13 cellular contexts compared by ENCODE assay signal in the genomic region with DNA sequence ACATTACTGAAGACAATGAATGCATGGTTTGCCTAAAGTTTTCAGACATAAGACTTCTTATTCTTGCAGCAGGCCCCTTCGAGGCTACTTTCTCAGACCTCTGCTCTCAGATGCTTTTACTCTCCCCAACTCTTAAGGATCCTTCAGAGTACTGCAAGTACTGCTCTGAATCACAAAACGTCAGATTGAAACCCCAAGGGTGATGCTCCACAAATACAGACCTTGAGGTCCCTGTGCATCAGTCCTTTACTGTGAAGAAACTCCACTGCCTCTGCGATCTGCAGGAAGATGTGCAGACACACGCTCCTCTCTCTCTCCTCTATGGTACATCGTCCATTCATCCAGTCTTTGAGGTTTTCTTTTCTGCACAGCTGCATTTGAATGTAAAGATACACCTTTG. TPM values are rescaled to one million over a fixed set of nuclear protein-coding genes. Genes with fewer than 3 reads are reported as not detected.
DNase-seq lines count a peak whose midpoint lies in the region; ATAC-seq, FAIRE-seq and TF ChIP-seq lines count a peak whose summit lies in the region.
"Had no signal": no experiment of that assay in that cellular context is flagged by ENCODE, and none has a peak within 500 bp of the region (broad histone marks: within the 10 kb centered on the region; RNA-seq: fewer than 3 reads in every experiment).

No MANE protein-coding gene starts in this region.

- H3K36me3 ChIP-seq in GM12878 (ENCODE audit: control insufficient read depth in 2 of 2, insufficient read depth in 2 of 2, low read length in 1 of 2), result peaks cover 8 to 32% of the 10 kb centered on the region in 2 experiments
- peaks cover 0 to 100% (median 51%) of the 10 kb centered on the region in 9 donors for H3K36me3 ChIP-seq in heart right ventricle

- no peaks in the 10 kb centered on the region for H3K9me3 ChIP-seq in GM12878 (replicated peaks; ENCODE audit: control insufficient read depth, insufficient read depth, low read length)
- no peaks in the 10 kb centered on the region for H3K9me3 ChIP-seq in heart right ventricle

- no peak for TF ChIP-seq POLR2A in GM12878 (IDR thresholded peaks at IDR 0.05; ENCODE audit: low read depth, low read length)

- H3K4me3 ChIP-seq in GM12878 (no peak overlapping the region), heart right ventricle (no peak overlapping the region)
- H3K4me3 ChIP-seq: PC-9 had no signal

- ATAC-seq in GM18861 (IDR thresholded peaks at IDR 0.05; ENCODE audit: unreplicated experiment) (peak; percentile 91), GM21526 (IDR thresholded peaks at IDR 0.05; ENCODE audit: low FRiP score, unreplicated experiment) (peak; percentile 73), HG03060 (IDR thresholded peaks at IDR 0.05; ENCODE audit: low read depth, unreplicated experiment) (peak; percentile 82), GM12878 (peak; percentile 56; the same call in 2 of the 3 replicates), heart right ventricle (no peak), HG02970 (IDR thresholded peaks at IDR 0.05; ENCODE audit: low FRiP score, unreplicated experiment) (no peak)

- RAD21 ChIA-PET in GM12878 (lab: Charles Lee; ENCODE audit: unreplicated experiment), result interaction anchor here (2.0 kb wide), 1 partner anchor 95 kb away, joined by 7 read pairs; no protein-coding TSS in a partner anchor

- CTCF ChIA-PET in GM12878 (lab: Yijun Ruan, JAX), result interaction anchor here (1.0 to 1.8 kb wide), 4 partner anchors 16 to 95 kb away, joined by 3 to 7 read pairs (median 3); no protein-coding TSS in a partner anchor

- no peak overlapping the region for H3K9ac ChIP-seq in GM12878 (ENCODE audit: control insufficient read depth, insufficient read depth, low read length)

- H3K4me1 ChIP-seq in GM12878 (ENCODE audit: control insufficient read depth, insufficient read depth, low read length) (peaks cover 10% of the 10 kb centered on the region; the same call in 1 of the 2 replicates), heart right ventricle (no peaks in the 10 kb centered on the region)

- no peaks in the 10 kb centered on the region for H3K27me3 ChIP-seq in GM12878 (replicated peaks in 1 of 2; ENCODE audit: control insufficient read depth in 2 of 2, insufficient read depth in 2 of 2, low read length in 1 of 2)
- no peaks in the 10 kb centered on the region for H3K27me3 ChIP-seq in heart right ventricle

- H3K27ac ChIP-seq in GM12878 (ENCODE audit: control insufficient read depth, insufficient read depth) (no peak overlapping the region), heart right ventricle (no peak overlapping the region)
- H3K27ac ChIP-seq: PC-9 had no signal

- intact Hi-C loops in GM12878 (cut with micrococcal nuclease; ENCODE audit: unreplicated experiment) (loop anchor here (10.0 kb wide), 1 partner anchor 380 kb away; no protein-coding TSS in a partner anchor), heart right ventricle (cut with DNase I) (no loop called here)

- H3K79me2 ChIP-seq in GM12878 (ENCODE audit: control insufficient read depth, insufficient read depth, low read length), result no peaks in the 10 kb centered on the region; the same call in 1 of the 2 replicates

- no peak overlapping the region for H3K4me2 ChIP-seq in GM12878 (ENCODE audit: control insufficient read depth, insufficient read depth)
- H3K4me2 ChIP-seq: PC-9 had no signal

- WGBS in GM12878 (ENCODE audit: insufficient coverage, insufficient replicate concordance, low lambda C conversion rate, missing lambda C conversion rate), result 3% methylated on average over 5 of the region's 5 CpGs
- 85 to 86% methylated on average over 5 of the region's 5 CpGs for whole genome bisulfite sequencing in heart right ventricle, 2 donors

- H2AFZ ChIP-seq in GM12878 (ENCODE audit: control insufficient read depth, low read depth, low read length), result no peak overlapping the region
- H2AFZ ChIP-seq: PC-9 had no signal

- no peak for TF ChIP-seq EP300 in GM12878 (IDR thresholded peaks at IDR 0.05; ENCODE audit: borderline replicate concordance in 1 of 2, control insufficient read depth in 1 of 2, low read depth in 2 of 2, low read length in 2 of 2)

- SMC1A ChIA-PET in GM12878 (lab: Charles Lee; ENCODE audit: uncharacterized antibody, unreplicated experiment), result interaction anchor here (1.4 to 1.6 kb wide), 2 partner anchors 95 to 97 kb away, joined by 4 to 6 read pairs; no protein-coding TSS in a partner anchor

- no TSS peak for BruUV-seq in GM12878 (replicated peaks; lab: Mats Ljungman, UMichigan)

- H4K20me1 ChIP-seq in GM12878 (ENCODE audit: control insufficient read depth, insufficient read depth), result no peaks in the 10 kb centered on the region

- no peak for FAIRE-seq in GM12878 (lab: Jason Lieb, UNC)

- in situ Hi-C loops in GM12878 (cut with MboI), result no loop called here

- DNase-seq in GM12878 (ENCODE audit: low read depth, low spot score), result no peak
- DNase-seq in heart right ventricle, result no peak
- no peak for DNase-seq in superior temporal gyrus (ENCODE audit: extremely low spot score)
- no peak for DNase-seq in HPDE6-E6E7 (ENCODE audit: extremely low spot score)
- DNase-seq: Karpas-422; mesenchymal stem cell; NCI-H2171; PC-9; stimulated activated naive CD4-positive, alpha-beta T cell treated with Interleukin-2 at 50 U/mL for 16 hours had no signal

- POLR2A ChIA-PET in GM12878 (lab: Charles Lee), result no interaction called here

- no peak for TF ChIP-seq RAD21 in GM12878 (IDR thresholded peaks at IDR 0.05; ENCODE audit: insufficient read depth, low read depth, low read length)

- TF ChIP-seq CTCF in GM12878 (IDR thresholded peaks at IDR 0.05 in 2 of 3, conservative IDR thresholded peaks at IDR 0.05 in 1 of 3; ENCODE audit: control insufficient read depth in 2 of 3, extremely low read depth in 1 of 3, insufficient read depth in 1 of 3, low read depth in 3 of 3, low read length in 3 of 3) (no peak), heart right ventricle (IDR thresholded peaks at IDR 0.05) (no peak)

TF ChIP-seq in GM12878, 131 proteins besides CTCF, POLR2A, EP300 and RAD21 (continues in another document):
- TF ChIP-seq NFIC (IDR thresholded peaks at IDR 0.05; ENCODE audit: low read depth, low read length), result peak; percentile 69
- TF ChIP-seq KAT2A (conservative IDR thresholded peaks at IDR 0.05; ENCODE audit: control insufficient read depth, low read depth, low read length), result no peak
- no peak for TF ChIP-seq ASH2L (IDR thresholded peaks at IDR 0.05; ENCODE audit: borderline replicate concordance, low read depth)
- TF ChIP-seq JUNB (IDR thresholded peaks at IDR 0.05), result peak; percentile 94
- no peak for TF ChIP-seq ZZZ3 (IDR thresholded peaks at IDR 0.05; ENCODE audit: control insufficient read depth, insufficient read length, low read depth)
- TF ChIP-seq TCF7 (IDR thresholded peaks at IDR 0.05; ENCODE audit: borderline replicate concordance), result no peak
- TF ChIP-seq CEBPZ (IDR thresholded peaks at IDR 0.05; ENCODE audit: low read depth, low read length), result no peak

RNA-seq across cellular contexts. Expression of gene EIF2AK3, which starts 52.8 kb away (rescaled TPM):
- 163 and 165 TPM in 2 replicates for total RNA-seq in GM12878 (2013; cell fraction: nucleolus; rRNA removed)
- total RNA-seq in GM12878 (2014; rRNA removed) (28.9 and 33.4 TPM in 2 replicates), GM12878 (2014; rRNA removed; fragmentation: Illumina TruSeq; extraction: Trizol) (41.4 and 44.7 TPM in 2 replicates), GM12878 (2021) (23.6 and 24.8 TPM in 2 replicates), heart right ventricle (10 to 100 TPM in 6 of 10 donors, 1 to 10 TPM in 4; 5.9 to 21.5 (median 10.4) TPM)
- 46.5 TPM for polyA plus RNA-seq in GM12878 (2011; ENCODE audit: low read depth)
- polyA plus RNA-seq in GM12878 (2011; rRNA removed) (26.0 and 33.4 TPM in 2 replicates), GM12878 (2014; fragmentation: Illumina TruSeq; extraction: Trizol) (34.7 and 47.0 TPM in 2 replicates), GM12878 (2014; fragmentation: Nextera tagmentation; extraction: Ambion mirVana) (1 to 10 TPM; 5.0 to 8.2 TPM), GM12878 (2014; rRNA removed) (17.8 and 19.1 TPM in 2 replicates), GM12878 (2016; fragmentation: Nextera tagmentation; extraction: Ambion mirVana) (10 to 100 TPM; 20.2 to 21.2 TPM), heart right ventricle (1 to 10 TPM; 4.6 to 9.6 TPM)
- polyA plus RNA-seq in GM12878 (2011; cell fraction: cytosol; rRNA removed), result 9.8 and 13.2 TPM in 2 replicates
- polyA plus RNA-seq in GM12878 (2011; cell fraction: nucleus; rRNA removed), result 13.3 and 14.2 TPM in 2 replicates
- 33.3 and 35.1 TPM in 2 replicates for polyA plus RNA-seq in GM12878 (2012)
- polyA minus RNA-seq in GM12878 (2011; rRNA and poly(A)+ RNA removed), result 18.5 and 36.6 TPM in 2 replicates
- 12.2 and 12.5 TPM in 2 replicates for polyA minus RNA-seq in GM12878 (2011; cell fraction: cytosol; rRNA and poly(A)+ RNA removed)
- 16.7 and 20.5 TPM in 2 replicates for polyA minus RNA-seq in GM12878 (2011; cell fraction: nucleus; rRNA and poly(A)+ RNA removed)

Comparison
In these comparisons a context has a peak if more than half of its experiments do, and no peak if none do; other contexts are left out.
1. ATAC-seq: peak in GM18861 (single experiment), GM21526 (single experiment), HG03060 (single experiment) and GM12878 (single experiment); none in heart right ventricle (0 of 8) and HG02970 (single experiment).